In the genomic region with DNA sequence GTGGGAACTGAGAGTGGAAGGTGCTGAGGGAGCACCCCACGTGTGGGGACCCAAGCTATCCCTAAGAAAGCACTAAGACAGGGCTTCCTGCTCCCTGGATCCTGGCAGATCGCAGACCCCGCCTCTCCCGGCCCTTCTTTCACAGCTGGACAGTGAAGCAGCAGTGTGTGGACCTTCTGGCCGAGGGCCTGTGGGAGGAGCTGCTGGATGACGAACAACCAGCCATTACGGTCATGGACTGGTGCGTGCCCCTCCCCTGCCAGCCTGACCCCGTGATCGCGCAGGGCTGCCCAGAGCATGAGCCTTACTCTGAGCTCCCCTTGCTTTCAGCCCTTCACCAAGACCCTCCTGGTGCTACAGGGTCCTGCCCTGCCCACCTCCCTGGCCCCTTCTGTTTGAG, we compare ENCODE assay signal across 10 cellular contexts. TPM values are rescaled to one million over a fixed set of nuclear protein-coding genes. Genes with fewer than 3 reads are reported as not detected.
DNase-seq lines count a peak whose midpoint lies in the region; ATAC-seq, FAIRE-seq and TF ChIP-seq lines count a peak whose summit lies in the region.
"Had no signal": no experiment of that assay in that cellular context is flagged by ENCODE, and none has a peak within 500 bp of the region (broad histone marks: within the 10 kb centered on the region; RNA-seq: fewer than 3 reads in every experiment).

No MANE protein-coding gene starts in this region.

- no peak overlapping the region for H2AFZ ChIP-seq in PC-9

- no peak for TF ChIP-seq POLR2A in GM12891 (IDR thresholded peaks at IDR 0.05; ENCODE audit: low read depth, low read length)

- H4K20me1 ChIP-seq in PC-9 (ENCODE audit: insufficient read depth), result no peaks in the 10 kb centered on the region

- no peak overlapping the region for H3K4me3 ChIP-seq in choroid plexus epithelial cell (ENCODE audit: low read depth, low read length)
- no peak overlapping the region for H3K4me3 ChIP-seq in PC-9

- no peak overlapping the region for H3K27ac Mint-ChIP-seq in stimulated activated naive CD8-positive, alpha-beta T cell treated with anti-CD3 and anti-CD28 coated beads, Interleukin-15, amount 100 ng/mL, for 72 hours
- H3K27ac Mint-ChIP-seq: activated CD8-positive, alpha-beta memory T cell treated with anti-CD3 and anti-CD28 coated beads, Interleukin-2, amount 10 ng/mL, durations not matched to agents 7 days and 5 days had no signal

- CTCF ChIA-PET in PC-9 (lab: Charles Lee), result interaction anchor here (0.6 kb wide), 1 partner anchor 150 kb away, joined by 10 read pairs; no protein-coding TSS in a partner anchor

- H3K9me3 ChIP-seq in PC-9 (ENCODE audit: insufficient read depth, low read depth), result no peaks in the 10 kb centered on the region

- H3K27me3 Mint-ChIP-seq in stimulated activated naive CD8-positive, alpha-beta T cell treated with anti-CD3 and anti-CD28 coated beads, Interleukin-15, amount 100 ng/mL, for 72 hours, result peaks cover 96% of the 10 kb centered on the region

- H3F3A ChIP-seq in PC-9 (ENCODE audit: insufficient read depth, low read depth), result peaks cover 35% of the 10 kb centered on the region

- POLR2A ChIA-PET in PC-9 (lab: Charles Lee; ENCODE audit: unreplicated experiment), result interaction anchor here (0.7 kb wide), 2 partner anchors 323 to 605 kb away, joined by 3 to 7 read pairs; no protein-coding TSS in a partner anchor

- no peak for FAIRE-seq in GM12891 (lab: Jason Lieb, UNC)
- FAIRE-seq: colon had no signal

- peaks cover 34% of the 10 kb centered on the region for H3K4me1 Mint-ChIP-seq in stimulated activated naive CD8-positive, alpha-beta T cell treated with anti-CD3 and anti-CD28 coated beads, Interleukin-15, amount 100 ng/mL, for 72 hours

- H3K79me2 ChIP-seq in PC-9 (ENCODE audit: low read depth), result no peaks in the 10 kb centered on the region

- peaks cover 48% of the 10 kb centered on the region for H3K4me1 ChIP-seq in PC-9 (replicated peaks; ENCODE audit: insufficient read depth)

- TF ChIP-seq CTCF in choroid plexus epithelial cell (conservative IDR thresholded peaks at IDR 0.05; ENCODE audit: low read depth, low read length) (no peak), PC-9 (conservative IDR thresholded peaks at IDR 0.05) (no peak)

- H3K27ac ChIP-seq in PC-9, result no peak overlapping the region

- DNase-seq in stimulated activated naive CD8-positive, alpha-beta T cell treated with anti-CD3 and anti-CD28 coated beads, Interleukin-15, Interleukin-2, amounts not matched to agents 100 U/mL and 50 U/mL, for 24 hours, result no peak
- DNase-seq in stimulated activated naive CD8-positive, alpha-beta T cell treated with anti-CD3 and anti-CD28 coated beads, Interleukin-15, amount 100 ng/mL, for 72 hours, result no peak
- DNase-seq in choroid plexus epithelial cell (ENCODE audit: low read depth) (peak; percentile 37), kidney tubule cell (ENCODE audit: low spot score) (peak; percentile 80), PC-9 (no peak), GM12891 (ENCODE audit: insufficient read length, low spot score) (no peak), NCI-H1105 (lab: John Stamatoyannopoulos, UW) (no peak)
- no peak for DNase-seq in stimulated activated CD4-positive, alpha-beta T cell treated with anti-CD3 and anti-CD28 coated beads, Interleukin-4, amount 100 ng/mL, for 4 hours
- DNase-seq: activated CD8-positive, alpha-beta memory T cell treated with anti-CD3 and anti-CD28 coated beads, Interleukin-2, amount 10 ng/mL, durations not matched to agents 7 days and 5 days had no signal

- no peaks in the 10 kb centered on the region for H3K36me3 ChIP-seq in PC-9 (ENCODE audit: low read depth)

- no peaks in the 10 kb centered on the region for H3K9me2 ChIP-seq in PC-9 (ENCODE audit: insufficient read depth)

- no TSS peak for BruUV-seq in PC-9 (replicated peaks; lab: Mats Ljungman, UMichigan)

- no peak overlapping the region for H3K4me2 ChIP-seq in PC-9

- ATAC-seq in stimulated activated naive CD8-positive, alpha-beta T cell treated with anti-CD3 and anti-CD28 coated beads, Interleukin-15, Interleukin-2, amounts not matched to agents 100 U/mL and 50 U/mL, for 24 hours, result peak; percentile 16
- ATAC-seq in stimulated activated naive CD8-positive, alpha-beta T cell treated with anti-CD3 and anti-CD28 coated beads, Interleukin-15, amount 100 ng/mL, for 72 hours, result no peak
- ATAC-seq: activated CD8-positive, alpha-beta memory T cell treated with anti-CD3 and anti-CD28 coated beads, Interleukin-2, amount 10 ng/mL, durations not matched to agents 7 days and 5 days had no signal

- H3K27me3 ChIP-seq in PC-9 (ENCODE audit: insufficient read depth, low read depth), result no peaks in the 10 kb centered on the region

- intact Hi-C loops in PC-9 (cut with micrococcal nuclease; ENCODE audit: unreplicated experiment), result no loop called here

- no peak overlapping the region for H3K4me3 Mint-ChIP-seq in stimulated activated naive CD8-positive, alpha-beta T cell treated with anti-CD3 and anti-CD28 coated beads, Interleukin-15, amount 100 ng/mL, for 72 hours
- H3K4me3 Mint-ChIP-seq: activated CD8-positive, alpha-beta memory T cell treated with anti-CD3 and anti-CD28 coated beads, Interleukin-2, amount 10 ng/mL, durations not matched to agents 7 days and 5 days had no signal

- no peaks in the 10 kb centered on the region for H3K9me3 Mint-ChIP-seq in stimulated activated naive CD8-positive, alpha-beta T cell treated with anti-CD3 and anti-CD28 coated beads, Interleukin-15, amount 100 ng/mL, for 72 hours

TF ChIP-seq in GM12891, 5 proteins besides CTCF, POLR2A, EP300 and RAD21:
- no peak for TF ChIP-seq SPI1 (IDR thresholded peaks at IDR 0.05; ENCODE audit: low read depth, low read length)

RNA-seq across cellular contexts. Expression of a gene that starts 2.3 kb away (rescaled TPM):
- 22.7 and 23.2 TPM in 2 replicates for total RNA-seq in PC-9 (2021)
- 0.05 TPM for polyA plus RNA-seq in GM12891 (2012; ENCODE audit: low read depth, missing spikeins)
- total RNA-seq: activated CD8-positive, alpha-beta memory T cell treated with anti-CD3 and anti-CD28 coated beads, Interleukin-2, amount 10 ng/mL, durations not matched to agents 7 days and 5 days had no signal

RNA-seq across cellular contexts. Expression of a gene that starts 5.0 kb away (rescaled TPM):
- not detected in 2 replicates for total RNA-seq in PC-9 (2021)
- not detected for polyA plus RNA-seq in GM12891 (2012; ENCODE audit: low read depth, missing spikeins)
- total RNA-seq: activated CD8-positive, alpha-beta memory T cell treated with anti-CD3 and anti-CD28 coated beads, Interleukin-2, amount 10 ng/mL, durations not matched to agents 7 days and 5 days had no signal

RNA-seq across cellular contexts. Expression of a gene that starts 45.8 kb away (rescaled TPM):
- total RNA-seq in PC-9 (2021), result not detected in 2 replicates
- not detected for polyA plus RNA-seq in GM12891 (2012; ENCODE audit: low read depth, missing spikeins)

RNA-seq across cellular contexts. Expression of a gene that starts 49.6 kb away (rescaled TPM):
- not detected in 2 replicates for total RNA-seq in PC-9 (2021)
- polyA plus RNA-seq in GM12891 (2012; ENCODE audit: low read depth, missing spikeins), result not detected
- total RNA-seq: activated CD8-positive, alpha-beta memory T cell treated with anti-CD3 and anti-CD28 coated beads, Interleukin-2, amount 10 ng/mL, durations not matched to agents 7 days and 5 days had no signal

Comparison
In these comparisons a context has a peak if more than half of its experiments do, and no peak if none do; other contexts are left out.
1. DNase-seq: peak in choroid plexus epithelial cell (single experiment) and kidney tubule cell (single experiment); none in stimulated activated naive CD8-positive, alpha-beta T cell treated with anti-CD3 and anti-CD28 coated beads, Interleukin-15, Interleukin-2, amounts not matched to agents 100 U/mL and 50 U/mL, for 24 hours (single experiment), stimulated activated naive CD8-positive, alpha-beta T cell treated with anti-CD3 and anti-CD28 coated beads, Interleukin-15, amount 100 ng/mL, for 72 hours (0 of 2), PC-9 (0 of 2), stimulated activated CD4-positive, alpha-beta T cell treated with anti-CD3 and anti-CD28 coated beads, Interleukin-4, amount 100 ng/mL, for 4 hours (0 of 2), GM12891 (single experiment) and NCI-H1105 (single experiment).